ENCODE assay signal across 14 cellular contexts in the genomic region with DNA sequence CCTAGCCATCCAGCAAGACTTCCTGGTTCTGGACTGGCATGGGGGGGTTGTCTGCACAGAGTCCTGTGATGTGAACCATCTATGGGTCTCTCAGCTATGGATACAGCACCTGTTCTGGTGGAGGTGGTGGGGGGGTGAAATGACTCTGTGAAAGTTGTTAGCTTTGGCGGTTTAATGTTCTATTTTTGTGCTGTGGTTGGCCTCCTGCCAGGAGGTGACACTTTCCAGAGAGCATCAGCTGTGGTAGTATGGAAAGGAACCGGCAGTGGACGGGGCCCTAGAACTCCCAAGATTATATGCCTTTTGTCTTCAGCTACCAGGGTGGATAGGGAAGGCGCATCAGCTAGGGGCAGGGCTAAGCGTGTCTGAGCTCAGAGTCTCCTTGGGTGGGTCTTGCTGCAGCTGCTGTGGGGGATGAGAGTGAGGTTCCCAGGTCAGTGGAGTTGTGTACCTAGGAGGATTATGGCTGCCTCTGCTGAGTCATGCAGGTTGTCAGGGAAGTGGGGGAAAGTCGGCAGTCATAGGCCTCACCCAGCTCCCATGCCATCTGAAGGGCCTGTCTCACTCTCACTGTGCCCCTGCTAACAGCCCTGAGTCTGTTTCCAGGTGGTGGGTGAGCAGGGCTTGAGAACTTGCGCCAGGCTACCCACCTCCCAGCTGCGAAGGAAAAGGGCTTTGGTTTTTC. TPM values are rescaled to one million over a fixed set of nuclear protein-coding genes. Genes with fewer than 3 reads are reported as not detected.
DNase-seq lines count a peak whose midpoint lies in the region; ATAC-seq lines count a peak whose summit lies in the region.
"Had no signal": no experiment of that assay in that cellular context is flagged by ENCODE, and none has a peak within 500 bp of the region (broad histone marks: within the 10 kb centered on the region; RNA-seq: fewer than 3 reads in every experiment).

No MANE protein-coding gene starts in this region.

- no peak overlapping the region for H3K9ac ChIP-seq in mucosa of rectum (ENCODE audit: low read depth in 1 of 2, low read length in 2 of 2)

- H3K36me3 Mint-ChIP-seq in activated CD4-positive, alpha-beta memory T cell treated with anti-CD3 and anti-CD28 coated beads for 36 hours, result no peaks in the 10 kb centered on the region
- no peaks in the 10 kb centered on the region for H3K36me3 Mint-ChIP-seq in activated CD4-positive, alpha-beta memory T cell treated with anti-CD3 and anti-CD28 coated beads, Interleukin-2, amount 10 ng/mL, durations not matched to agents 7 days and 5 days (ENCODE audit: low read depth)
- peaks cover 8 to 12% of the 10 kb centered on the region in 2 donors for H3K36me3 Mint-ChIP-seq in activated naive CD4-positive, alpha-beta T cell treated with anti-CD3 and anti-CD28 coated beads, Interleukin-2, amount 50 U/mL, for 72 hours

- peaks cover 3% of the 10 kb centered on the region for H3K27me3 Mint-ChIP-seq in activated CD4-positive, alpha-beta memory T cell treated with anti-CD3 and anti-CD28 coated beads for 36 hours
- H3K27me3 Mint-ChIP-seq in activated CD4-positive, alpha-beta memory T cell treated with anti-CD3 and anti-CD28 coated beads, Interleukin-2, amount 10 ng/mL, durations not matched to agents 7 days and 5 days, result peaks cover 32% of the 10 kb centered on the region

- H3K27ac Mint-ChIP-seq in activated CD4-positive, alpha-beta memory T cell treated with anti-CD3 and anti-CD28 coated beads for 36 hours, result no peak overlapping the region
- H3K27ac Mint-ChIP-seq in activated CD4-positive, alpha-beta memory T cell treated with anti-CD3 and anti-CD28 coated beads, Interleukin-2, amount 10 ng/mL, durations not matched to agents 7 days and 5 days, result no peak overlapping the region
- H3K27ac Mint-ChIP-seq in activated naive CD4-positive, alpha-beta T cell treated with anti-CD3 and anti-CD28 coated beads, Interleukin-2, amount 50 U/mL, for 72 hours, result peak overlapping the region; percentile 26 to 45
- H3K27ac Mint-ChIP-seq: B cell; T-helper 1 cell treated with Interleukin-12 subunit alpha and Interleukin-12 subunit beta and Interleukin-4 antibody, amounts not matched to agents 30 μg/mL and 1 μg/mL, for 36 hours had no signal

- H3K9me3 ChIP-seq in mucosa of rectum (ENCODE audit: control insufficient read depth in 2 of 2, low read length in 2 of 2), result no peaks in the 10 kb centered on the region
- H3K9me3 ChIP-seq: gastrocnemius medialis, lower lobe of right lung had no signal

- CTCF ChIA-PET in activated CD4-positive, alpha-beta memory T cell treated with anti-CD3 and anti-CD28 coated beads for 36 hours (lab: Charles Lee), result no interaction called here
- CTCF ChIA-PET in activated CD4-positive, alpha-beta memory T cell treated with anti-CD3 and anti-CD28 coated beads, Interleukin-2, amount 10 ng/mL, durations not matched to agents 7 days and 5 days (lab: Charles Lee), result no interaction called here

- H3K4me1 ChIP-seq in mucosa of rectum (ENCODE audit: control insufficient read depth in 2 of 2, insufficient read depth in 2 of 2, low read length in 2 of 2), result peaks cover 0 to 7% of the 10 kb centered on the region in 2 donors
- H3K4me1 ChIP-seq: gastrocnemius medialis, lower lobe of right lung had no signal

- H3K4me3 Mint-ChIP-seq in activated CD4-positive, alpha-beta memory T cell treated with anti-CD3 and anti-CD28 coated beads for 36 hours, result no peak overlapping the region
- no peak overlapping the region for H3K4me3 Mint-ChIP-seq in activated CD4-positive, alpha-beta memory T cell treated with anti-CD3 and anti-CD28 coated beads, Interleukin-2, amount 10 ng/mL, durations not matched to agents 7 days and 5 days
- H3K4me3 Mint-ChIP-seq: B cell; T-helper 1 cell treated with Interleukin-12 subunit alpha and Interleukin-12 subunit beta and Interleukin-4 antibody, amounts not matched to agents 30 μg/mL and 1 μg/mL, for 36 hours had no signal

- no peaks in the 10 kb centered on the region for H3K27me3 ChIP-seq in mucosa of rectum (ENCODE audit: control insufficient read depth in 2 of 2, insufficient read depth in 2 of 2, low read length in 2 of 2)
- H3K27me3 ChIP-seq: gastrocnemius medialis had no signal

- H3K4me1 Mint-ChIP-seq in activated CD4-positive, alpha-beta memory T cell treated with anti-CD3 and anti-CD28 coated beads for 36 hours (ENCODE audit: low read depth), result peaks cover 5% of the 10 kb centered on the region
- H3K4me1 Mint-ChIP-seq in activated CD4-positive, alpha-beta memory T cell treated with anti-CD3 and anti-CD28 coated beads, Interleukin-2, amount 10 ng/mL, durations not matched to agents 7 days and 5 days, result peaks cover 16% of the 10 kb centered on the region
- H3K4me1 Mint-ChIP-seq: B cell had no signal

- H3K9me3 Mint-ChIP-seq in activated CD4-positive, alpha-beta memory T cell treated with anti-CD3 and anti-CD28 coated beads for 36 hours, result peaks cover 4% of the 10 kb centered on the region
- peaks cover 2% of the 10 kb centered on the region for H3K9me3 Mint-ChIP-seq in activated CD4-positive, alpha-beta memory T cell treated with anti-CD3 and anti-CD28 coated beads, Interleukin-2, amount 10 ng/mL, durations not matched to agents 7 days and 5 days
- peaks cover 0 to 12% of the 10 kb centered on the region in 2 donors for H3K9me3 Mint-ChIP-seq in activated naive CD4-positive, alpha-beta T cell treated with anti-CD3 and anti-CD28 coated beads, Interleukin-2, amount 50 U/mL, for 72 hours

- H3K27ac ChIP-seq in mucosa of rectum (ENCODE audit: low read depth in 2 of 2, low read length in 2 of 2), result peak overlapping the region; percentile 13 to 23
- H3K27ac ChIP-seq: gastrocnemius medialis, lower lobe of right lung had no signal

- no peak overlapping the region for H3K4me3 ChIP-seq in mucosa of rectum (ENCODE audit: low read length in 2 of 2)
- H3K4me3 ChIP-seq: gastrocnemius medialis, lower lobe of right lung had no signal

- no peaks in the 10 kb centered on the region for H3K36me3 ChIP-seq in mucosa of rectum (ENCODE audit: control insufficient read depth in 2 of 2, insufficient read depth in 2 of 2, low read length in 2 of 2)
- H3K36me3 ChIP-seq: gastrocnemius medialis, lower lobe of right lung had no signal

- peak; percentile 18 for DNase-seq in activated CD4-positive, alpha-beta memory T cell treated with anti-CD3 and anti-CD28 coated beads for 36 hours
- no peak for DNase-seq in activated CD4-positive, alpha-beta memory T cell treated with anti-CD3 and anti-CD28 coated beads, Interleukin-2, amount 10 ng/mL, durations not matched to agents 7 days and 5 days
- peak; percentile 83 for DNase-seq in NCI-H2029 (lab: John Stamatoyannopoulos, UW)
- DNase-seq in activated naive CD4-positive, alpha-beta T cell treated with anti-CD3 and anti-CD28 coated beads, Interleukin-2, amount 50 U/mL, for 72 hours (ENCODE audit: low spot score in 2 of 2), result no peak
- DNase-seq: activated T-cell treated with anti-CD3 and anti-CD28 coated beads, Interleukin-2, amount 50 U/mL, for 1 hour; gastrocnemius medialis; lower lobe of right lung; NCI-H524 treated with DMSO at 0.1 percent for 48 hours had no signal

- POLR2A ChIA-PET in activated CD4-positive, alpha-beta memory T cell treated with anti-CD3 and anti-CD28 coated beads for 36 hours (lab: Charles Lee), result interaction anchor here (0.6 kb wide), 1 partner anchor 916 kb away, joined by 5 read pairs; no protein-coding TSS in a partner anchor
- POLR2A ChIA-PET in activated CD4-positive, alpha-beta memory T cell treated with anti-CD3 and anti-CD28 coated beads, Interleukin-2, amount 10 ng/mL, durations not matched to agents 7 days and 5 days (lab: Charles Lee), result interaction anchor here (0.7 kb wide), 1 partner anchor 55 kb away, joined by 4 read pairs; no protein-coding TSS in a partner anchor

- no peak for ATAC-seq in activated naive CD4-positive, alpha-beta T cell treated with anti-CD3 and anti-CD28 coated beads, Interleukin-2, amount 50 U/mL, for 72 hours
- ATAC-seq in GM19455 (IDR thresholded peaks at IDR 0.05; ENCODE audit: unreplicated experiment) (no peak), GM21619 (IDR thresholded peaks at IDR 0.05; ENCODE audit: unreplicated experiment) (no peak), HG03521 (IDR thresholded peaks at IDR 0.05; ENCODE audit: unreplicated experiment) (no peak)
- ATAC-seq: gastrocnemius medialis, lower lobe of right lung had no signal

- intact Hi-C loops in activated CD4-positive, alpha-beta memory T cell treated with anti-CD3 and anti-CD28 coated beads for 36 hours (cut with micrococcal nuclease), result no loop called here

RNA-seq across cellular contexts. Expression of a gene that starts 7.1 kb away (rescaled TPM):
- total RNA-seq in activated CD4-positive, alpha-beta memory T cell treated with anti-CD3 and anti-CD28 coated beads for 36 hours, result 10 to 100 TPM; 26.6 to 26.7 TPM
- total RNA-seq in activated CD4-positive, alpha-beta memory T cell treated with anti-CD3 and anti-CD28 coated beads, Interleukin-2, amount 10 ng/mL, durations not matched to agents 7 days and 5 days, result 10 to 100 TPM; 17.8 TPM
- 10 to 100 TPM; 23.4 to 27.4 TPM for total RNA-seq in activated naive CD4-positive, alpha-beta T cell treated with anti-CD3 and anti-CD28 coated beads, Interleukin-2, amount 50 U/mL, for 72 hours

Comparison
In these comparisons a context has a peak if more than half of its experiments do, and no peak if none do; other contexts are left out.
1. DNase-seq: peak in activated CD4-positive, alpha-beta memory T cell treated with anti-CD3 and anti-CD28 coated beads for 36 hours (single experiment) and NCI-H2029 (single experiment); none in activated CD4-positive, alpha-beta memory T cell treated with anti-CD3 and anti-CD28 coated beads, Interleukin-2, amount 10 ng/mL, durations not matched to agents 7 days and 5 days (single experiment) and activated naive CD4-positive, alpha-beta T cell treated with anti-CD3 and anti-CD28 coated beads, Interleukin-2, amount 50 U/mL, for 72 hours (0 of 2).
2. H3K27ac Mint-ChIP-seq: peak in activated naive CD4-positive, alpha-beta T cell treated with anti-CD3 and anti-CD28 coated beads, Interleukin-2, amount 50 U/mL, for 72 hours (2 of 2); none in activated CD4-positive, alpha-beta memory T cell treated with anti-CD3 and anti-CD28 coated beads for 36 hours (single experiment) and activated CD4-positive, alpha-beta memory T cell treated with anti-CD3 and anti-CD28 coated beads, Interleukin-2, amount 10 ng/mL, durations not matched to agents 7 days and 5 days (single experiment).